In genomic region chr17:74219576-74220133, GRCh38 we compare ENCODE assay signal across 1 cellular context.
TF ChIP-seq lines count a peak whose summit lies in the region.

No MANE protein-coding gene starts in this region.

TF ChIP-seq in K562, 482 proteins besides CTCF, POLR2A, EP300 and RAD21:
- peak; percentile 16; the same call in 1 of the 2 replicates for TF ChIP-seq PKNOX1 (IDR thresholded peaks at IDR 0.05)
- TF ChIP-seq EHMT2 (IDR thresholded peaks at IDR 0.05), result no peak
- TF ChIP-seq FOXK2 (conservative IDR thresholded peaks at IDR 0.05 in 1 of 2, IDR thresholded peaks at IDR 0.05 in 1 of 2; ENCODE audit: low read depth in 2 of 2), result peak; percentile 60 to 70; a peak in 3 of 4 replicates
- no peak for TF ChIP-seq SNRNP70 (optimal IDR thresholded peaks at IDR 0.05; ENCODE audit: low read depth, low read length)
- no peak for TF ChIP-seq RBM17 (IDR thresholded peaks at IDR 0.05; ENCODE audit: borderline replicate concordance, low read depth, low read length)
- no peak for TF ChIP-seq ZNF77 (CRISPR knock-in tag; IDR thresholded peaks at IDR 0.05)
- TF ChIP-seq ZNF384 (IDR thresholded peaks at IDR 0.05; ENCODE audit: low read depth, low read length), result peak; percentile 95
- TF ChIP-seq MTA2 (IDR thresholded peaks at IDR 0.05; ENCODE audit: low read depth), result no peak; the same call in 1 of the 2 replicates
- no peak for TF ChIP-seq HMG20A (CRISPR knock-in tag; conservative IDR thresholded peaks at IDR 0.05)
- TF ChIP-seq MTF1 (CRISPR knock-in tag; IDR thresholded peaks at IDR 0.05; ENCODE audit: borderline replicate concordance), result no peak
- no peak for TF ChIP-seq ZNF79 (CRISPR knock-in tag; IDR thresholded peaks at IDR 0.05; ENCODE audit: low read depth)
- no peak for TF ChIP-seq HMG20B (CRISPR knock-in tag; IDR thresholded peaks at IDR 0.05)
- TF ChIP-seq CEBPG (CRISPR knock-in tag; IDR thresholded peaks at IDR 0.05), result no peak; the same call in 1 of the 2 replicates
- TF ChIP-seq CEBPG (tag; conservative IDR thresholded peaks at IDR 0.05 in 1 of 2, IDR thresholded peaks at IDR 0.05 in 1 of 2), result peak in 1 of 2 experiments; percentile 66; a peak in 2 of 4 replicates
- peak in 1 of 2 experiments; percentile 65; a peak in 2 of 4 replicates for TF ChIP-seq KDM1A (IDR thresholded peaks at IDR 0.05)
- no peak for TF ChIP-seq SREBF2 (CRISPR knock-in tag; IDR thresholded peaks at IDR 0.05)
- no peak for TF ChIP-seq GATAD2A (IDR thresholded peaks at IDR 0.05)
- no peak for TF ChIP-seq SIN3A (IDR thresholded peaks at IDR 0.05; ENCODE audit: borderline replicate concordance in 2 of 2, control insufficient read depth in 1 of 2, low read depth in 2 of 2, low read length in 2 of 2)
- no peak for TF ChIP-seq E2F6 (IDR thresholded peaks at IDR 0.05; ENCODE audit: borderline replicate concordance in 1 of 2, extremely low read depth in 1 of 2, insufficient read depth in 1 of 2, insufficient read length in 1 of 2, low read depth in 1 of 2, low read length in 1 of 2, poor library complexity in 1 of 2, severe bottlenecking in 1 of 2)
- TF ChIP-seq NBN (IDR thresholded peaks at IDR 0.05; ENCODE audit: low read depth), result peak; percentile 18; the same call in 1 of the 2 replicates
- no peak for TF ChIP-seq ZNF655 (CRISPR knock-in tag; IDR thresholded peaks at IDR 0.05)
- TF ChIP-seq ZSCAN29 (IDR thresholded peaks at IDR 0.05), result no peak
- TF ChIP-seq SMARCA4 (IDR thresholded peaks at IDR 0.05), result peak; percentile 73
- peak; percentile 61; the same call in 1 of the 2 replicates for TF ChIP-seq SMARCA5 (IDR thresholded peaks at IDR 0.05)
- TF ChIP-seq RBM15 (IDR thresholded peaks at IDR 0.05; ENCODE audit: insufficient read depth, low read length), result no peak
- peak; percentile 92 for TF ChIP-seq CEBPB (tag; IDR thresholded peaks at IDR 0.05)
- TF ChIP-seq LCOR (CRISPR knock-in tag; IDR thresholded peaks at IDR 0.05), result no peak
- peak; percentile 78 for TF ChIP-seq MAFF (IDR thresholded peaks at IDR 0.05; ENCODE audit: low read length)
- peak; percentile 29; the same call in 1 of the 2 replicates for TF ChIP-seq SMARCE1 (IDR thresholded peaks at IDR 0.05)
- TF ChIP-seq BCL6 (CRISPR knock-in tag; IDR thresholded peaks at IDR 0.05), result no peak
- TF ChIP-seq SMAD3 (CRISPR knock-in tag; conservative IDR thresholded peaks at IDR 0.05), result no peak
- TF ChIP-seq NFE2 (IDR thresholded peaks at IDR 0.05; ENCODE audit: low read depth), result peak; percentile 87
- 0 out of 2 replicates have a peak, but pooled peaks have one; percentile 30 for TF ChIP-seq LEF1 (IDR thresholded peaks at IDR 0.05)
- no peak for TF ChIP-seq POLR2AphosphoS2 (IDR thresholded peaks at IDR 0.05; ENCODE audit: low read length)
- TF ChIP-seq GTF2E2 (tag; IDR thresholded peaks at IDR 0.05), result no peak
- TF ChIP-seq THAP12 (CRISPR knock-in tag; IDR thresholded peaks at IDR 0.05), result no peak
- TF ChIP-seq HNRNPLL (IDR thresholded peaks at IDR 0.05; ENCODE audit: low read depth, low read length, poor library complexity, severe bottlenecking), result no peak
- peak; percentile 89 for TF ChIP-seq DPF2 (IDR thresholded peaks at IDR 0.05)
- peak; percentile 64 to 72 for TF ChIP-seq TRIM24 (IDR thresholded peaks at IDR 0.05)
- peak; percentile 98 for TF ChIP-seq MAFG (tag; conservative IDR thresholded peaks at IDR 0.05)
- TF ChIP-seq ZNF316 (IDR thresholded peaks at IDR 0.05), result peak; percentile 100
- TF ChIP-seq CUX1 (CRISPR knock-in tag; IDR thresholded peaks at IDR 0.05), result no peak
- peak; percentile 70 for TF ChIP-seq MAFK (IDR thresholded peaks at IDR 0.05; ENCODE audit: low read length)
- TF ChIP-seq C11orf30 (IDR thresholded peaks at IDR 0.05; ENCODE audit: low read depth), result peak; percentile 95
- no peak for TF ChIP-seq DLX4 (CRISPR knock-in tag; IDR thresholded peaks at IDR 0.05)
- TF ChIP-seq ZNF347 (CRISPR knock-in tag; IDR thresholded peaks at IDR 0.05; ENCODE audit: low read depth), result no peak
- TF ChIP-seq NFE2L1 (tag; IDR thresholded peaks at IDR 0.05; ENCODE audit: borderline replicate concordance, low read depth), result peak; percentile 72
- peak; percentile 76 for TF ChIP-seq BCOR (IDR thresholded peaks at IDR 0.05)
- no peak for TF ChIP-seq NKRF (IDR thresholded peaks at IDR 0.05; ENCODE audit: borderline replicate concordance)
- peak; percentile 63 for TF ChIP-seq ARID1B (IDR thresholded peaks at IDR 0.05)
- no peak for TF ChIP-seq CCNT2 (IDR thresholded peaks at IDR 0.05; ENCODE audit: borderline replicate concordance, extremely low read depth, insufficient read length, low read depth, low read length)
- peak; percentile 98 for TF ChIP-seq ZNF146 (CRISPR knock-in tag; IDR thresholded peaks at IDR 0.05; ENCODE audit: unreplicated experiment)
- no peak for TF ChIP-seq EWSR1 (IDR thresholded peaks at IDR 0.05; ENCODE audit: borderline replicate concordance, low read depth, partially characterized antibody)
TF ChIP-seq in K562: peak in this region for 23.
